ENCODE assay signal across 10 cellular contexts in genomic region chr12:130715150-130715995, GRCh38. TPM values are rescaled to one million over a fixed set of nuclear protein-coding genes. Genes with fewer than 3 reads are reported as not detected.
DNase-seq lines count a peak whose midpoint lies in the region; ATAC-seq lines count a peak whose summit lies in the region.
"Had no signal": no experiment of that assay in that cellular context is flagged by ENCODE, and none has a peak within 500 bp of the region (broad histone marks: within the 10 kb centered on the region; RNA-seq: fewer than 3 reads in every experiment).

No MANE protein-coding gene starts in this region.

- peak overlapping the region; percentile 43 for H3K4me3 Mint-ChIP-seq in T-helper 17 cell
- peak overlapping the region; percentile 32 for H3K4me3 Mint-ChIP-seq in stimulated activated effector memory CD8-positive, alpha-beta T cell treated with anti-CD3 and anti-CD28 coated beads, Interleukin-12 subunit alpha, Interleukin-12 subunit beta, amount 100 ng/mL, for 72 hours
- H3K4me3 Mint-ChIP-seq in activated naive CD4-positive, alpha-beta T cell treated with anti-CD3 and anti-CD28 coated beads, Interleukin-2, amount 10 ng/mL, durations not matched to agents 7 days and 5 days: no peak overlapping the region
- H3K4me3 Mint-ChIP-seq: stimulated activated naive CD8-positive, alpha-beta T cell treated with anti-CD3 and anti-CD28 coated beads, Interleukin-15, Interleukin-2, amounts not matched to agents 100 ng/mL and 50 ng/mL, for 24 hours had no signal

- no peak for ATAC-seq in T-helper 17 cell
- ATAC-seq in stimulated activated effector memory CD8-positive, alpha-beta T cell treated with anti-CD3 and anti-CD28 coated beads, Interleukin-12 subunit alpha, Interleukin-12 subunit beta, amount 100 ng/mL, for 72 hours: no peak

- DNase-seq in DMS 273 (lab: John Stamatoyannopoulos, UW; ENCODE audit: unreplicated experiment): peak; percentile 72
- DNase-seq in DMS 273 treated with DMSO at 0.1 percent for 48 hours (lab: John Stamatoyannopoulos, UW): no peak
- no peak for DNase-seq in T-helper 17 cell
- DNase-seq in islet precursor cell: peak; percentile 75
- no peak for DNase-seq in stimulated activated effector memory CD8-positive, alpha-beta T cell treated with anti-CD3 and anti-CD28 coated beads, Interleukin-12 subunit alpha, Interleukin-12 subunit beta, amount 100 ng/mL, for 72 hours (ENCODE audit: low spot score in 2 of 2)
- DNase-seq in NAMALWA (ENCODE audit: low spot score): no peak
- no peak for DNase-seq in activated naive CD4-positive, alpha-beta T cell treated with anti-CD3 and anti-CD28 coated beads, Interleukin-2, amount 10 ng/mL, durations not matched to agents 7 days and 5 days
- DNase-seq in DMS114 treated with DMSO at 0.1 percent for 48 hours (lab: John Stamatoyannopoulos, UW; ENCODE audit: unreplicated experiment): no peak
- DNase-seq: Kasumi-1 had no signal

- no peak overlapping the region for H3K27ac Mint-ChIP-seq in T-helper 17 cell
- no peak overlapping the region for H3K27ac Mint-ChIP-seq in stimulated activated effector memory CD8-positive, alpha-beta T cell treated with anti-CD3 and anti-CD28 coated beads, Interleukin-12 subunit alpha, Interleukin-12 subunit beta, amount 100 ng/mL, for 72 hours
- H3K27ac Mint-ChIP-seq in activated naive CD4-positive, alpha-beta T cell treated with anti-CD3 and anti-CD28 coated beads, Interleukin-2, amount 10 ng/mL, durations not matched to agents 7 days and 5 days: no peak overlapping the region
- H3K27ac Mint-ChIP-seq: stimulated activated naive CD8-positive, alpha-beta T cell treated with anti-CD3 and anti-CD28 coated beads, Interleukin-15, Interleukin-2, amounts not matched to agents 100 ng/mL and 50 ng/mL, for 24 hours had no signal

- no peaks in the 10 kb centered on the region for H3K36me3 Mint-ChIP-seq in T-helper 17 cell (ENCODE audit: low read depth)
- no peaks in the 10 kb centered on the region for H3K36me3 Mint-ChIP-seq in stimulated activated effector memory CD8-positive, alpha-beta T cell treated with anti-CD3 and anti-CD28 coated beads, Interleukin-12 subunit alpha, Interleukin-12 subunit beta, amount 100 ng/mL, for 72 hours
- no peaks in the 10 kb centered on the region for H3K36me3 Mint-ChIP-seq in activated naive CD4-positive, alpha-beta T cell treated with anti-CD3 and anti-CD28 coated beads, Interleukin-2, amount 10 ng/mL, durations not matched to agents 7 days and 5 days

- H3K9me3 Mint-ChIP-seq in stimulated activated effector memory CD8-positive, alpha-beta T cell treated with anti-CD3 and anti-CD28 coated beads, Interleukin-12 subunit alpha, Interleukin-12 subunit beta, amount 100 ng/mL, for 72 hours: peaks cover 5% of the 10 kb centered on the region
- H3K9me3 Mint-ChIP-seq in activated naive CD4-positive, alpha-beta T cell treated with anti-CD3 and anti-CD28 coated beads, Interleukin-2, amount 10 ng/mL, durations not matched to agents 7 days and 5 days: no peaks in the 10 kb centered on the region
- H3K9me3 Mint-ChIP-seq: stimulated activated naive CD8-positive, alpha-beta T cell treated with anti-CD3 and anti-CD28 coated beads, Interleukin-15, Interleukin-2, amounts not matched to agents 100 ng/mL and 50 ng/mL, for 24 hours had no signal

- H3K9me3 ChIP-seq in T-helper 17 cell (ENCODE audit: control insufficient read depth, low read length, poor library complexity, severe bottlenecking): peaks cover 2% of the 10 kb centered on the region

- CTCF ChIA-PET in activated naive CD4-positive, alpha-beta T cell treated with anti-CD3 and anti-CD28 coated beads, Interleukin-2, amount 10 ng/mL, durations not matched to agents 7 days and 5 days (lab: Charles Lee): interaction anchor here (0.6 kb wide), 1 partner anchor 366 kb away, joined by 3 read pairs; no protein-coding TSS in a partner anchor

- H3K27me3 Mint-ChIP-seq in T-helper 17 cell: peaks cover 50% of the 10 kb centered on the region
- H3K27me3 Mint-ChIP-seq in activated naive CD4-positive, alpha-beta T cell treated with anti-CD3 and anti-CD28 coated beads, Interleukin-2, amount 10 ng/mL, durations not matched to agents 7 days and 5 days: peaks cover 57% of the 10 kb centered on the region

- peaks cover 7% of the 10 kb centered on the region for H3K4me1 Mint-ChIP-seq in T-helper 17 cell
- H3K4me1 Mint-ChIP-seq in stimulated activated effector memory CD8-positive, alpha-beta T cell treated with anti-CD3 and anti-CD28 coated beads, Interleukin-12 subunit alpha, Interleukin-12 subunit beta, amount 100 ng/mL, for 72 hours: peaks cover 22% of the 10 kb centered on the region
- H3K4me1 Mint-ChIP-seq in activated naive CD4-positive, alpha-beta T cell treated with anti-CD3 and anti-CD28 coated beads, Interleukin-2, amount 10 ng/mL, durations not matched to agents 7 days and 5 days: peaks cover 2% of the 10 kb centered on the region

RNA-seq across cellular contexts. Expression of gene RIMBP2, which starts 0.7 kb away (rescaled TPM):
- not detected for total RNA-seq in T-helper 17 cell

Comparison
In these comparisons a context has a peak if more than half of its experiments do, and no peak if none do; other contexts are left out.
1. DNase-seq: peak in DMS 273 (single experiment) and islet precursor cell (single experiment); none in DMS 273 treated with DMSO at 0.1 percent for 48 hours (single experiment), T-helper 17 cell (0 of 3), stimulated activated effector memory CD8-positive, alpha-beta T cell treated with anti-CD3 and anti-CD28 coated beads, Interleukin-12 subunit alpha, Interleukin-12 subunit beta, amount 100 ng/mL, for 72 hours (0 of 2), NAMALWA (single experiment), activated naive CD4-positive, alpha-beta T cell treated with anti-CD3 and anti-CD28 coated beads, Interleukin-2, amount 10 ng/mL, durations not matched to agents 7 days and 5 days (single experiment) and DMS114 treated with DMSO at 0.1 percent for 48 hours (single experiment).